ENCODE assay signal across 17 cellular contexts in genomic region chr7:122123746-122124145, GRCh38.
"Had no signal": no experiment of that assay in that cellular context is flagged by ENCODE, and none has a peak within 500 bp of the region (broad histone marks: within the 10 kb centered on the region; RNA-seq: fewer than 3 reads in every experiment).

No MANE protein-coding gene starts in this region.

- ATAC-seq: activated CD4-positive, alpha-beta T cell treated with anti-CD3 and anti-CD28 coated beads for 36 hours; activated T-cell treated with anti-CD3 and anti-CD28 coated beads, Interleukin-2, amount 50 U/mL, for 72 hours; natural killer cell treated with Interleukin-12 subunit alpha and Interleukin-12 subunit beta and Interleukin-15 and Interleukin-18, amount 100 ng/mL, for 72 hours had no signal

- DNase-seq: activated B cell treated with CpG ODN at 0.5 μM for 24 hours; activated CD4-positive, alpha-beta T cell treated with anti-CD3 and anti-CD28 coated beads for 36 hours; activated CD4-positive, alpha-beta T cell treated with anti-CD3 and anti-CD28 coated beads, Interleukin-2, amount 50 U/mL, for 48 hours; activated effector memory CD4-positive, alpha-beta T cell treated with Interleukin-2 at 50 U/mL for 16 hours; activated naive CD4-positive, alpha-beta T cell treated with anti-CD3 and anti-CD28 coated beads for 36 hours; activated naive CD8-positive, alpha-beta T cell treated with anti-CD3 and anti-CD28 coated beads, Interleukin-2, amount 10 ng/mL, durations not matched to agents 7 days and 5 days; activated T-cell treated with anti-CD3 and anti-CD28 coated beads, Interleukin-2, amount 50 U/mL, for 72 hours; amniotic stem cell; kidney glomerular epithelial cell; retina; spleen; stimulated activated CD4-positive, alpha-beta T cell treated with anti-CD3 and anti-CD28 coated beads, Interleukin-4, amount 100 ng/mL, for 1 hour; stimulated activated naive CD4-positive, alpha-beta T cell treated with Interleukin-2 at 50 U/mL for 16 hours; T-helper 1 cell; T-helper 9 cell had no signal

- H3K27me3 ChIP-seq: spleen had no signal

- H3K4me3 ChIP-seq: spleen, thoracic aorta had no signal
